ENCODE assay signal across 8 cellular contexts in the genomic region with DNA sequence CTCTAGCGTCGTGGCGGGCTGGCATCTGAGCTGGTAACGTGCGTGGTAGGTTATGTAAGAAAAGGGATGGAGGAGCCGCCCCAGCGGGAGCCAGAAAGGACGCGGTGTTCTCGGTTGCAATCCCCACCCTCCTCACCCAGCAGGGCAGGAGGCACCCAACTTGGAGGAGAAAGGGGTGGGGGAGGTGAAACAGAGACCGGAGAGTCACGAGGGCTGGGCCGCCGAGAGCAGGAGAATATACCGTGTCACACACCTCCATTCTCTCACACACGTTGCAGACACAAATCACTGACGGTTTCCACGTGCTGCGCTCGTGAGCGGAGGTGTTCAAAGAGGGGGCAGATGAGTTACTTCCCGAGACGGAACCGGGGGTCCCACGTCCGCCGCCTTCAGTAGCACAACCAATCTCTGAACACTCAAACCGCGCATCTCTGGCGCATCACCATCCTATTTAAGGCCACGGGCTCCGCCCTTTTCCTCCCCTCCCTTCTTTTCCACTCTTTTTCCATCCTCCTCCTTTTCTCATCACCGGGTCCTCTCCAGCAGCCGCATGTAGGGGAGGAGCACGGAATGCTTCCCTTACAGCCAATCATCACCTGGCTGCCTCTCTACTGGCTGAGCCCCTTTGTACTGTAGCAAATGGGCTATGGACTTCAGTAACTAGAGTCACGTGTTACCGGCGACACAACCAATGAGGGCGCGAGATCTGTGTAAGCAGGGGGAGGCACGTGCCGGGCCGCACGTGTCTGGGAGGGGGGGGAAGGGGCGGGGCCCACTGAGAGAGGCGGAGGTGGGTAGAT. TPM values are rescaled to one million over a fixed set of nuclear protein-coding genes. Genes with fewer than 3 reads are reported as not detected.
DNase-seq lines count a peak whose midpoint lies in the region; ATAC-seq and TF ChIP-seq lines count a peak whose summit lies in the region.

A gene with protein sequence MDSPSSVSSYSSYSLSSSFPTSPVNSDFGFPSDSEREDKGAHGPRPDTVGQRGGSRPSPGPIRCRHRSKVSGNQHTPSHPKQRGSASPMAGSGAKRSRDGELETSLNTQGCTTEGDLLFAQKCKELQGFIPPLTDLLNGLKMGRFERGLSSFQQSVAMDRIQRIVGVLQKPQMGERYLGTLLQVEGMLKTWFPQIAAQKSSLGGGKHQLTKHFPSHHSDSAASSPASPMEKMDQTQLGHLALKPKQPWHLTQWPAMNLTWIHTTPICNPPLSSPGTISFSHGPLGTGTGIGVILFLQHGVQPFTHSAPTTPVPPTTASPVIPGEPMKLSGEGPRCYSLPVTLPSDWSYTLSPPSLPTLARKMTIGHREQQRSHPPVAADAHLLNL (plus strand): TSS at position 797 of the 800 bp plus-strand sequence. CDS start 714 bp downstream, outside the sequence.

- peak in 2 of 4 donors; percentile 34 to 37 for TF ChIP-seq POLR2A in upper lobe of left lung (IDR thresholded peaks at IDR 0.05)

- H3K27ac Mint-ChIP-seq in GM23338, result peak within 1 kb of the TSS; percentile 96

- H3K27me3 Mint-ChIP-seq in GM23338 (ENCODE audit: insufficient read depth, low read depth, poor library complexity), result peaks cover 19% of the 10 kb centered on the region

- no peaks in the 10 kb centered on the region for H3K36me3 ChIP-seq in GM23338 (ENCODE audit: insufficient read depth)
- H3K36me3 ChIP-seq in upper lobe of left lung, result peaks cover 0 to 7% (median 2%) of the 10 kb centered on the region in 4 donors

- H4K20me1 ChIP-seq in GM23338 (replicated peaks; ENCODE audit: insufficient read depth), result no peaks in the 10 kb centered on the region

- H3K9me3 Mint-ChIP-seq in GM23338, result no peaks in the 10 kb centered on the region

- in situ Hi-C loops in astrocyte of the cerebellum (cut with HindIII; ENCODE audit: low sequenced_read_pairs), result no loop called here

- peak within 1 kb of the TSS; percentile 60 for H3K4me3 ChIP-seq in GM23338
- peak within 1 kb of the TSS; percentile 51 for H3K4me3 ChIP-seq in astrocyte of the cerebellum (ENCODE audit: low read depth, low read length)
- H3K4me3 ChIP-seq in right cardiac atrium (ENCODE audit: low read length), result peak within 1 kb of the TSS; percentile 65
- H3K4me3 ChIP-seq in upper lobe of left lung, result peak within 1 kb of the TSS; percentile 33 to 62 (median 46)

- peaks cover 18% of the 10 kb centered on the region for H3K4me1 Mint-ChIP-seq in GM23338

- intact Hi-C loops in right cardiac atrium (cut with DNase I) (loop anchor here in 2 of 4 donors (1.0 to 2.0 kb wide), 2 partner anchors 25 to 26 kb away; a partner anchor contains a TSS), posterior vena cava (cut with DNase I) (no loop called here)

- peak in 2 of 4 donors; percentile 42 to 63 for TF ChIP-seq EP300 in upper lobe of left lung (IDR thresholded peaks at IDR 0.05)

- H3K4me1 ChIP-seq in GM23338 (ENCODE audit: insufficient read depth) (peaks cover 15% of the 10 kb centered on the region), right cardiac atrium (ENCODE audit: control insufficient read depth, insufficient read depth, low read length) (peaks cover 4% of the 10 kb centered on the region), upper lobe of left lung (peaks cover 9 to 32% (median 27%) of the 10 kb centered on the region in 4 donors)

- peak; percentile 99 for DNase-seq in GM23338 (ENCODE audit: low spot score)
- DNase-seq in NCI-H1436 (lab: John Stamatoyannopoulos, UW), result peak; percentile 98
- peak; percentile 73 for DNase-seq in T-helper 22 cell (ENCODE audit: low read depth)
- DNase-seq in astrocyte of the cerebellum (ENCODE audit: low read depth), result peak; percentile 97
- DNase-seq in right cardiac atrium, result peak; percentile 95 to 97 (median 96)
- DNase-seq in posterior vena cava (ENCODE audit: low spot score), result peak; percentile 97
- DNase-seq in upper lobe of left lung, result peak; percentile 90 to 95

- WGBS in right cardiac atrium, result under 1% methylated on average over 46 of the region's 46 CpGs
- 2 to 3% methylated on average over 45 to 46 of the region's 46 CpGs for WGBS in upper lobe of left lung, 2 donors

- H3K27ac ChIP-seq in C4-2B, result peak within 1 kb of the TSS; percentile 71
- H3K27ac ChIP-seq in GM23338 (ENCODE audit: low read depth), result peak within 1 kb of the TSS; percentile 28; the same call in 1 of the 2 replicates
- peak within 1 kb of the TSS; percentile 97 for H3K27ac ChIP-seq in right cardiac atrium (ENCODE audit: low read length)
- H3K27ac ChIP-seq in upper lobe of left lung, result peak within 1 kb of the TSS; percentile 74 to 88 (median 84)

- H3K27me3 ChIP-seq in GM23338 (ENCODE audit: insufficient read depth), result peaks cover 13% of the 10 kb centered on the region
- no peaks in the 10 kb centered on the region for H3K27me3 ChIP-seq in right cardiac atrium (ENCODE audit: control insufficient read depth, insufficient read depth)
- no peaks in the 10 kb centered on the region for H3K27me3 ChIP-seq in upper lobe of left lung

- H3F3A ChIP-seq in GM23338 (replicated peaks; ENCODE audit: low read depth), result peaks cover 3% of the 10 kb centered on the region; the same call in 1 of the 2 replicates

- H3K9me2 ChIP-seq in GM23338 (ENCODE audit: insufficient read depth), result no peaks in the 10 kb centered on the region

- H3K36me3 Mint-ChIP-seq in GM23338 (ENCODE audit: low read depth), result peaks cover 17% of the 10 kb centered on the region; the same call in 2 of the 3 replicates

- H3K9me3 ChIP-seq in right cardiac atrium (ENCODE audit: control insufficient read depth, low read length) (no peaks in the 10 kb centered on the region), upper lobe of left lung (no peaks in the 10 kb centered on the region)

- TF ChIP-seq CTCF in C4-2B (conservative IDR thresholded peaks at IDR 0.05), result no peak
- TF ChIP-seq CTCF in GM23338 (conservative IDR thresholded peaks at IDR 0.05; ENCODE audit: low read depth in 2 of 2), result no peak
- no peak for TF ChIP-seq CTCF in astrocyte of the cerebellum (IDR thresholded peaks at IDR 0.05; ENCODE audit: low read depth, low read length, missing control alignments)
- no peak for TF ChIP-seq CTCF in upper lobe of left lung (IDR thresholded peaks at IDR 0.05)

- ATAC-seq in GM23338, result peak; percentile 95
- peak; percentile 98 for ATAC-seq in right cardiac atrium
- peak; percentile 97 to 98 for ATAC-seq in upper lobe of left lung (ENCODE audit: low FRiP score in 2 of 2)

- peak within 1 kb of the TSS; percentile 91 for H3K4me3 Mint-ChIP-seq in GM23338

- H2AFZ ChIP-seq in GM23338, result peak within 1 kb of the TSS; percentile 92

- H3K4me2 ChIP-seq in GM23338, result peak within 1 kb of the TSS; percentile 85

- no peaks in the 10 kb centered on the region for H3K79me2 ChIP-seq in GM23338 (replicated peaks; ENCODE audit: insufficient read depth)

TF ChIP-seq in GM23338, 12 proteins besides CTCF, POLR2A, EP300 and RAD21:
- TF ChIP-seq EZH2 (IDR thresholded peaks at IDR 0.05; ENCODE audit: low read depth, unreplicated experiment) (no peak), CREB1 (CRISPR knock-in tag; IDR thresholded peaks at IDR 0.05; ENCODE audit: low read depth) (peak; percentile 56; the same call in 1 of the 2 replicates), POLR2AphosphoS5 (IDR thresholded peaks at IDR 0.05; ENCODE audit: low read depth) (peak; percentile 63)
TF ChIP-seq in GM23338: peak in this region for 2.

RNA-seq across cellular contexts. Expression of the gene that starts here (rescaled TPM):
- total RNA-seq in GM23338 (2014; rRNA removed; shearing (Covaris generic)), result 6.6 and 9.3 TPM in 2 replicates
- 16.4 and 16.6 TPM in 2 replicates for polyA plus RNA-seq in GM23338 (2016; fragmentation: Nextera tagmentation; extraction: Ambion mirVana)
- total RNA-seq in right cardiac atrium, result 10 to 100 TPM in 3 of 4 donors, 1 to 10 TPM in 1; 5.5 to 20.4 (median 11.4) TPM
- polyA plus RNA-seq in right cardiac atrium, result 14.1 TPM
- 1 to 10 TPM; 6.7 to 9.1 TPM for total RNA-seq in posterior vena cava
- 10 to 100 TPM in 1 of 6 donors, 1 to 10 TPM in 5; 2.7 to 14.7 (median 7.5) TPM for total RNA-seq in upper lobe of left lung

Comparison
In these comparisons a context has a peak if more than half of its experiments do, and no peak if none do; other contexts are left out.
1. Peak in every context shown above with its lines: DNase-seq, ATAC-seq, H3K4me3 ChIP-seq and H3K27ac ChIP-seq.
2. H3K27ac ChIP-seq: peak in every context shown above with its lines; median percentile 97 in right cardiac atrium; 84 in upper lobe of left lung; 71 in C4-2B; 28 in GM23338.